ENCODE assay signal across 13 cellular contexts in genomic region chr14:21158175-21158574, GRCh38. TPM values are rescaled to one million over a fixed set of nuclear protein-coding genes. Genes with fewer than 3 reads are reported as not detected.
DNase-seq lines count a peak whose midpoint lies in the region; ATAC-seq and TF ChIP-seq lines count a peak whose summit lies in the region.
"Not testable (repeated sequence)": the region's sequence is repeated elsewhere in the genome, so short reads cannot be mapped to it uniquely, and the experiment has no call there.
"Had no signal": no experiment of that assay in that cellular context is flagged by ENCODE, and none has a peak within 500 bp of the region (broad histone marks: within the 10 kb centered on the region; RNA-seq: fewer than 3 reads in every experiment).

No MANE protein-coding gene starts in this region.

- not testable (repeated sequence) for H3K36me3 ChIP-seq in heart left ventricle

- H3K27me3 ChIP-seq in heart left ventricle, result peaks cover 0 to 15% (median 0%) of the 10 kb centered on the region in 9 donors

- not testable (repeated sequence) for H3K9me3 ChIP-seq in heart left ventricle

- DNase-seq in EH (ENCODE audit: low read depth) (peak; percentile 3), HT1080 (ENCODE audit: low read depth) (peak; percentile 71), RPMI7951 (ENCODE audit: low read depth) (peak; percentile 44), brain pericyte (ENCODE audit: low read depth, low spot score) (peak; percentile 13), epithelial cell of esophagus (ENCODE audit: low read depth) (peak; percentile 19), non-pigmented ciliary epithelial cell (ENCODE audit: low read depth) (peak; percentile 8)
- DNase-seq in heart left ventricle, result not testable (repeated sequence)

- intact Hi-C loops in heart left ventricle (cut with DNase I), result not testable (repeated sequence)

- not testable (repeated sequence) for TF ChIP-seq CTCF in epithelial cell of esophagus (IDR thresholded peaks at IDR 0.05; ENCODE audit: insufficient read depth, low read depth, low read length, missing control alignments); heart left ventricle (IDR thresholded peaks at IDR 0.05)

- not testable (repeated sequence) for H3K4me3 ChIP-seq in epithelial cell of esophagus (ENCODE audit: low read length); heart left ventricle

- WGBS in heart left ventricle, 4 donors, result 6 to 26% (median 14%) methylated on average over 1 of the region's 1 CpG

- H3K27ac ChIP-seq in heart left ventricle, result not testable (repeated sequence)

- not testable (repeated sequence) for TF ChIP-seq POLR2A in heart left ventricle (IDR thresholded peaks at IDR 0.05)

- not testable (repeated sequence) for H3K4me1 ChIP-seq in heart left ventricle

- ATAC-seq in heart left ventricle, result peak; percentile 50 to 77 (median 60)

RNA-seq across cellular contexts. Expression of gene OR5AU1, which starts 2.3 kb away (rescaled TPM):
- total RNA-seq in HT1080 (2014; rRNA removed; shearing (Covaris generic)), result not detected in 2 replicates
- polyA plus RNA-seq in HT1080 (2015; cell fraction: cytosol; rRNA removed), result not detected in 2 replicates
- not detected in 2 replicates for polyA plus RNA-seq in HT1080 (2015; cell fraction: nucleus; rRNA removed)
- total RNA-seq in RPMI7951 (2014; rRNA removed; shearing (Covaris generic)), result not detected in 2 replicates
- not detected for total RNA-seq in heart left ventricle
- not detected for polyA plus RNA-seq in heart left ventricle
- total RNA-seq: A172; CD4-positive, CD25-positive, alpha-beta regulatory T cell; GM23338; H9; HepG2; HFFc6 had no signal
- polyA plus RNA-seq: CD4-positive, CD25-positive, alpha-beta regulatory T cell; GM23338; HepG2 had no signal

RNA-seq across cellular contexts. Expression of gene TMEM253, which starts 57.3 kb away (rescaled TPM):
- total RNA-seq in HT1080 (2014; rRNA removed; shearing (Covaris generic)), result 0.50 TPM in 1 of 2 replicates, not detected in the other
- polyA plus RNA-seq in HT1080 (2015; cell fraction: cytosol; rRNA removed), result 0.33 and 0.80 TPM in 2 replicates
- polyA plus RNA-seq in HT1080 (2015; cell fraction: nucleus; rRNA removed), result 0.31 and 0.79 TPM in 2 replicates
- total RNA-seq in RPMI7951 (2014; rRNA removed; shearing (Covaris generic)), result not detected in 2 replicates
- under 1 TPM in 6 of 9 donors, not detected in 3; 0.19 to 0.79 (median 0.36) TPM for total RNA-seq in heart left ventricle
- under 1 TPM; 0.29 to 0.57 TPM for polyA plus RNA-seq in heart left ventricle
- total RNA-seq: A172; CD4-positive, CD25-positive, alpha-beta regulatory T cell had no signal
- polyA plus RNA-seq: CD4-positive, CD25-positive, alpha-beta regulatory T cell had no signal

RNA-seq across cellular contexts. Expression of gene ZNF219, which starts 59.7 kb away (rescaled TPM):
- 15.0 and 18.7 TPM in 2 replicates for total RNA-seq in HT1080 (2014; rRNA removed; shearing (Covaris generic))
- polyA plus RNA-seq in HT1080 (2015; cell fraction: cytosol; rRNA removed), result 13.9 and 14.8 TPM in 2 replicates
- polyA plus RNA-seq in HT1080 (2015; cell fraction: nucleus; rRNA removed), result 19.2 and 21.0 TPM in 2 replicates
- 2.9 and 4.2 TPM in 2 replicates for total RNA-seq in RPMI7951 (2014; rRNA removed; shearing (Covaris generic))
- 10 to 100 TPM; 33.9 to 97.9 (median 38.2) TPM for total RNA-seq in heart left ventricle
- 10 to 100 TPM; 50.0 to 57.4 TPM for polyA plus RNA-seq in heart left ventricle
